In genomic region chr19:56217039-56217949, GRCh38 we compare ENCODE assay signal across 10 cellular contexts. TPM values are rescaled to one million over a fixed set of nuclear protein-coding genes. Genes with fewer than 3 reads are reported as not detected.
A peak's percentile ranks its signal among the peaks of the same experiment; 100 is the strongest.
DNase-seq lines count a peak whose midpoint lies in the region; ATAC-seq and TF ChIP-seq lines count a peak whose summit lies in the region.
"Had no signal": no experiment of that assay in that cellular context is flagged by ENCODE, and none has a peak within 500 bp of the region (broad histone marks: within the 10 kb centered on the region; RNA-seq: fewer than 3 reads in every experiment).

No MANE protein-coding gene starts in this region.

- intact Hi-C loops in tibial artery (cut with DNase I; ENCODE audit: low total_unique reads) = no loop called here
- intact Hi-C loops in activated CD4-positive, alpha-beta memory T cell treated with anti-CD3 and anti-CD28 coated beads for 36 hours (cut with micrococcal nuclease) = no loop called here

- TF ChIP-seq CTCF in cardiac fibroblast (IDR thresholded peaks at IDR 0.05; ENCODE audit: low read depth, low read length) = no peak
- no peak for TF ChIP-seq CTCF in tibial artery (IDR thresholded peaks at IDR 0.05)

- H3K36me3 Mint-ChIP-seq in activated T-cell treated with anti-CD3 and anti-CD28 coated beads, Interleukin-2, amount 50 U/mL, for 24 hours (ENCODE audit: low read depth) = peaks cover 15% of the 10 kb centered on the region
- peaks cover 10% of the 10 kb centered on the region for H3K36me3 Mint-ChIP-seq in activated T-cell treated with anti-CD3 and anti-CD28 coated beads, Interleukin-2, amount 50 U/mL, for 4 hours (ENCODE audit: insufficient read depth)
- H3K36me3 Mint-ChIP-seq in activated CD4-positive, alpha-beta memory T cell treated with anti-CD3 and anti-CD28 coated beads for 36 hours = no peaks in the 10 kb centered on the region

- H3K9me3 Mint-ChIP-seq in activated T-cell treated with anti-CD3 and anti-CD28 coated beads, Interleukin-2, amount 50 U/mL, for 24 hours = no peaks in the 10 kb centered on the region
- no peaks in the 10 kb centered on the region for H3K9me3 Mint-ChIP-seq in activated T-cell treated with anti-CD3 and anti-CD28 coated beads, Interleukin-2, amount 50 U/mL, for 4 hours
- no peaks in the 10 kb centered on the region for H3K9me3 Mint-ChIP-seq in activated CD4-positive, alpha-beta memory T cell treated with anti-CD3 and anti-CD28 coated beads for 36 hours

- CTCF ChIA-PET in activated CD4-positive, alpha-beta memory T cell treated with anti-CD3 and anti-CD28 coated beads for 36 hours (lab: Charles Lee) = no interaction called here

- peak overlapping the region; percentile 45 for H3K4me3 Mint-ChIP-seq in activated T-cell treated with anti-CD3 and anti-CD28 coated beads, Interleukin-2, amount 50 U/mL, for 24 hours
- H3K4me3 Mint-ChIP-seq in activated T-cell treated with anti-CD3 and anti-CD28 coated beads, Interleukin-2, amount 50 U/mL, for 4 hours = no peak overlapping the region
- H3K4me3 Mint-ChIP-seq in activated CD4-positive, alpha-beta memory T cell treated with anti-CD3 and anti-CD28 coated beads for 36 hours = no peak overlapping the region

- peaks cover 0 to 11% (median 9%) of the 10 kb centered on the region in 4 donors for H3K4me1 ChIP-seq in tibial artery
- H3K4me1 ChIP-seq: Caco-2 had no signal

- H3K27me3 ChIP-seq in tibial artery = peaks cover 0 to 11% of the 10 kb centered on the region in 2 donors

- POLR2A ChIA-PET in activated CD4-positive, alpha-beta memory T cell treated with anti-CD3 and anti-CD28 coated beads for 36 hours (lab: Charles Lee) = no interaction called here

- peak; percentile 28 for DNase-seq in activated T-cell treated with anti-CD3 and anti-CD28 coated beads, Interleukin-2, amount 50 U/mL, for 24 hours
- no peak for DNase-seq in activated T-cell treated with anti-CD3 and anti-CD28 coated beads, Interleukin-2, amount 50 U/mL, for 4 hours
- DNase-seq in cardiac fibroblast (ENCODE audit: low read depth in 2 of 2) = peak; percentile 38 to 40
- no peak for DNase-seq in left lobe of liver (ENCODE audit: low spot score)
- DNase-seq in tibial artery = peak in 1 of 2 donors; percentile 23
- no peak for DNase-seq in activated CD4-positive, alpha-beta memory T cell treated with anti-CD3 and anti-CD28 coated beads for 36 hours
- DNase-seq: Caco-2 had no signal

- H3K27me3 Mint-ChIP-seq in activated T-cell treated with anti-CD3 and anti-CD28 coated beads, Interleukin-2, amount 50 U/mL, for 24 hours = peaks cover 51% of the 10 kb centered on the region
- H3K27me3 Mint-ChIP-seq in activated T-cell treated with anti-CD3 and anti-CD28 coated beads, Interleukin-2, amount 50 U/mL, for 4 hours (ENCODE audit: low read depth) = peaks cover 37% of the 10 kb centered on the region
- H3K27me3 Mint-ChIP-seq in activated CD4-positive, alpha-beta memory T cell treated with anti-CD3 and anti-CD28 coated beads for 36 hours = peaks cover 19% of the 10 kb centered on the region

- peaks cover 0 to 11% (median 0%) of the 10 kb centered on the region in 3 donors for H3K36me3 ChIP-seq in tibial artery

- H3K27ac Mint-ChIP-seq in activated T-cell treated with anti-CD3 and anti-CD28 coated beads, Interleukin-2, amount 50 U/mL, for 24 hours = no peak overlapping the region
- H3K27ac Mint-ChIP-seq in activated CD4-positive, alpha-beta memory T cell treated with anti-CD3 and anti-CD28 coated beads for 36 hours = no peak overlapping the region

- peaks cover 8% of the 10 kb centered on the region for H3K4me1 Mint-ChIP-seq in activated T-cell treated with anti-CD3 and anti-CD28 coated beads, Interleukin-2, amount 50 U/mL, for 24 hours (ENCODE audit: low read depth)
- H3K4me1 Mint-ChIP-seq in activated T-cell treated with anti-CD3 and anti-CD28 coated beads, Interleukin-2, amount 50 U/mL, for 4 hours (ENCODE audit: low read depth) = peaks cover 5% of the 10 kb centered on the region
- H3K4me1 Mint-ChIP-seq in activated CD4-positive, alpha-beta memory T cell treated with anti-CD3 and anti-CD28 coated beads for 36 hours (ENCODE audit: low read depth) = peaks cover 6% of the 10 kb centered on the region

- H3K4me3 ChIP-seq in cardiac fibroblast (replicated peaks in 1 of 2; ENCODE audit: low read depth in 2 of 2, low read length in 2 of 2) (peak overlapping the region; percentile 29 to 34), tibial artery (peak overlapping the region; percentile 34 to 52)

- ATAC-seq in activated T-cell treated with anti-CD3 and anti-CD28 coated beads, Interleukin-2, amount 50 U/mL, for 4 hours = no peak
- ATAC-seq in left lobe of liver = peak; percentile 53
- no peak for ATAC-seq in HG03342 (IDR thresholded peaks at IDR 0.05; ENCODE audit: unreplicated experiment)
- ATAC-seq in GM19467 (IDR thresholded peaks at IDR 0.05; ENCODE audit: unreplicated experiment) = no peak

- H3K9me3 ChIP-seq in tibial artery = no peaks in the 10 kb centered on the region
- H3K9me3 ChIP-seq: Caco-2 had no signal

- no peak overlapping the region for H3K27ac ChIP-seq in tibial artery

RNA-seq across cellular contexts. Expression of gene ZSCAN5C, which starts 15.2 kb away (rescaled TPM):
- not detected for total RNA-seq in activated T-cell treated with anti-CD3 and anti-CD28 coated beads, Interleukin-2, amount 50 U/mL, for 4 hours
- total RNA-seq in left lobe of liver = not detected
- total RNA-seq in activated CD4-positive, alpha-beta memory T cell treated with anti-CD3 and anti-CD28 coated beads for 36 hours = not detected
- total RNA-seq: activated CD8-positive, alpha-beta memory T cell treated with anti-CD3 and anti-CD28 coated beads for 36 hours; Caco-2 had no signal

RNA-seq across cellular contexts. Expression of gene ZSCAN5B, which starts 19.7 kb away (rescaled TPM):
- not detected for total RNA-seq in activated T-cell treated with anti-CD3 and anti-CD28 coated beads, Interleukin-2, amount 50 U/mL, for 4 hours
- not detected for total RNA-seq in left lobe of liver
- total RNA-seq in activated CD4-positive, alpha-beta memory T cell treated with anti-CD3 and anti-CD28 coated beads for 36 hours = not detected
- total RNA-seq: activated CD8-positive, alpha-beta memory T cell treated with anti-CD3 and anti-CD28 coated beads for 36 hours; Caco-2 had no signal

RNA-seq across cellular contexts. Expression of gene GALP, which starts 41.5 kb away (rescaled TPM):
- total RNA-seq in activated T-cell treated with anti-CD3 and anti-CD28 coated beads, Interleukin-2, amount 50 U/mL, for 4 hours = not detected
- total RNA-seq in left lobe of liver = not detected
- not detected for total RNA-seq in activated CD4-positive, alpha-beta memory T cell treated with anti-CD3 and anti-CD28 coated beads for 36 hours
- total RNA-seq: activated CD8-positive, alpha-beta memory T cell treated with anti-CD3 and anti-CD28 coated beads for 36 hours; Caco-2 had no signal

RNA-seq across cellular contexts. Expression of gene EDDM13, which starts 55.3 kb away (rescaled TPM):
- total RNA-seq in activated T-cell treated with anti-CD3 and anti-CD28 coated beads, Interleukin-2, amount 50 U/mL, for 4 hours = under 1 TPM; 0.46 to 0.98 (median 0.91) TPM
- not detected for total RNA-seq in left lobe of liver
- total RNA-seq in activated CD4-positive, alpha-beta memory T cell treated with anti-CD3 and anti-CD28 coated beads for 36 hours = not detected
- total RNA-seq: Caco-2 had no signal

Comparison
In these comparisons a context has a peak if more than half of its experiments do, and no peak if none do; other contexts are left out.
1. DNase-seq: peak in activated T-cell treated with anti-CD3 and anti-CD28 coated beads, Interleukin-2, amount 50 U/mL, for 24 hours (single experiment) and cardiac fibroblast (2 of 2); none in activated T-cell treated with anti-CD3 and anti-CD28 coated beads, Interleukin-2, amount 50 U/mL, for 4 hours (single experiment), left lobe of liver (single experiment) and activated CD4-positive, alpha-beta memory T cell treated with anti-CD3 and anti-CD28 coated beads for 36 hours (single experiment).